Comparison of ENCODE assay signal across 1 cellular context in the genomic region with DNA sequence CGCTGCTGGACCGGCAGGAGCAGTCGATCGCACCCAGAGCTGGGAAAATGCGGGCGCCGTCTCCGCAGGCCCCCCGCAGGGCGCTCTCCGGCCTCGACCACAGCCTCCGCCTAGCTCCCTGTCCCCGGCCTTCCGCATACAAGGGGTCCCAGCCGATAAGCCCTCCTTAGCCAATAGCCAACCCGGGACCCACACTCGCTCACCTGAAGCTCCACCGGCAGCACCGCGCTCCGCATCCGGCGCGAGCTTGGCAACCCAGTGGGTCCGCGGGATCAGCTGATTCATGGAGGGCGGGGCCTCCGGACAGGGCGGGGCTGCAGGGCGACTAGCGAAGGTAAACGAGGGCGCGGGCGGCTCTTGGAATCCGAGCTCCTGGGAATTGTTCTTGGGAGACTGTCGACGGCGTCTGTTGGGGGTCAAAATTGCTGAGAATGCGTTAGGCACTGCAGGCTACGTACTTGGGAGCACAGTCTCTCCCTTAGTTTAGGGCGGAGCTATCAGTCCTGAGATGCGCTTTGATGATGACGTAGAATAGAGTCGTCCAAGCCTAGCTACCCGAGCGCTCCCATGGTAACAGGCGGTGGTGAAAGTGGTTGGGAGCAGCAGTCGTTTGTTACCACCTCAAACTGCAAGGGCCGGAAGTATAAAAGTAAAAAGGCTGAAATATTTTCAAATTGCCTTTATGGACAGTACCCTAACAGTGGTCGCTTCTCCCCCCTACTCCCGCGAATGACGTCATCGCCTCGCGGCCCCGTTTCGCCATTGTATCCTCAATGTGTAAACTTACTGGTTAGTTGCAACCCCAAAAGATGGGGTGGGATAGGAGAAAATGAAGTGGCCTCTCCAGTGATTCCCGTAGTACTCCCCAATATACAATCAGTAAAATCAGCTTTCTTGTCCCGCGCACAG.
TF ChIP-seq lines count a peak whose summit lies in the region.

A gene (minus strand): TSS at position 260 of the 909 bp plus-strand sequence. CDS start 12,048 bp downstream, outside the sequence.

TF ChIP-seq in WTC11, 78 proteins besides CTCF, POLR2A, EP300 and RAD21 (continued from another document):
- peak; percentile 14; the same call in 1 of the 2 replicates for TF ChIP-seq TEAD1 (CRISPR knock-in tag; IDR thresholded peaks at IDR 0.05)
- no peak for TF ChIP-seq ZNF671 (CRISPR knock-in tag; IDR thresholded peaks at IDR 0.05)
- TF ChIP-seq, protein P1, sequence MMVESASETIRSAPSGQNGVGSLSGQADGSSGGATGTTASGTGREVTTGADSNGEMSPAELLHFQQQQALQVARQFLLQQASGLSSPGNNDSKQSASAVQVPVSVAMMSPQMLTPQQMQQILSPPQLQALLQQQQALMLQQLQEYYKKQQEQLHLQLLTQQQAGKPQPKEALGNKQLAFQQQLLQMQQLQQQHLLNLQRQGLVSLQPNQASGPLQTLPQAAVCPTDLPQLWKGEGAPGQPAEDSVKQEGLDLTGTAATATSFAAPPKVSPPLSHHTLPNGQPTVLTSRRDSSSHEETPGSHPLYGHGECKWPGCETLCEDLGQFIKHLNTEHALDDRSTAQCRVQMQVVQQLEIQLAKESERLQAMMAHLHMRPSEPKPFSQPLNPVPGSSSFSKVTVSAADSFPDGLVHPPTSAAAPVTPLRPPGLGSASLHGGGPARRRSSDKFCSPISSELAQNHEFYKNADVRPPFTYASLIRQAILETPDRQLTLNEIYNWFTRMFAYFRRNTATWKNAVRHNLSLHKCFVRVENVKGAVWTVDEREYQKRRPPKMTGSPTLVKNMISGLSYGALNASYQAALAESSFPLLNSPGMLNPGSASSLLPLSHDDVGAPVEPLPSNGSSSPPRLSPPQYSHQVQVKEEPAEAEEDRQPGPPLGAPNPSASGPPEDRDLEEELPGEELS (CRISPR knock-in tag; IDR thresholded peaks at IDR 0.05), result no peak
- TF ChIP-seq, protein P2, sequence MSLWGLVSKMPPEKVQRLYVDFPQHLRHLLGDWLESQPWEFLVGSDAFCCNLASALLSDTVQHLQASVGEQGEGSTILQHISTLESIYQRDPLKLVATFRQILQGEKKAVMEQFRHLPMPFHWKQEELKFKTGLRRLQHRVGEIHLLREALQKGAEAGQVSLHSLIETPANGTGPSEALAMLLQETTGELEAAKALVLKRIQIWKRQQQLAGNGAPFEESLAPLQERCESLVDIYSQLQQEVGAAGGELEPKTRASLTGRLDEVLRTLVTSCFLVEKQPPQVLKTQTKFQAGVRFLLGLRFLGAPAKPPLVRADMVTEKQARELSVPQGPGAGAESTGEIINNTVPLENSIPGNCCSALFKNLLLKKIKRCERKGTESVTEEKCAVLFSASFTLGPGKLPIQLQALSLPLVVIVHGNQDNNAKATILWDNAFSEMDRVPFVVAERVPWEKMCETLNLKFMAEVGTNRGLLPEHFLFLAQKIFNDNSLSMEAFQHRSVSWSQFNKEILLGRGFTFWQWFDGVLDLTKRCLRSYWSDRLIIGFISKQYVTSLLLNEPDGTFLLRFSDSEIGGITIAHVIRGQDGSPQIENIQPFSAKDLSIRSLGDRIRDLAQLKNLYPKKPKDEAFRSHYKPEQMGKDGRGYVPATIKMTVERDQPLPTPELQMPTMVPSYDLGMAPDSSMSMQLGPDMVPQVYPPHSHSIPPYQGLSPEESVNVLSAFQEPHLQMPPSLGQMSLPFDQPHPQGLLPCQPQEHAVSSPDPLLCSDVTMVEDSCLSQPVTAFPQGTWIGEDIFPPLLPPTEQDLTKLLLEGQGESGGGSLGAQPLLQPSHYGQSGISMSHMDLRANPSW (CRISPR knock-in tag; conservative IDR thresholded peaks at IDR 0.05; ENCODE audit: low read depth), result no peak
